In the genomic region with DNA sequence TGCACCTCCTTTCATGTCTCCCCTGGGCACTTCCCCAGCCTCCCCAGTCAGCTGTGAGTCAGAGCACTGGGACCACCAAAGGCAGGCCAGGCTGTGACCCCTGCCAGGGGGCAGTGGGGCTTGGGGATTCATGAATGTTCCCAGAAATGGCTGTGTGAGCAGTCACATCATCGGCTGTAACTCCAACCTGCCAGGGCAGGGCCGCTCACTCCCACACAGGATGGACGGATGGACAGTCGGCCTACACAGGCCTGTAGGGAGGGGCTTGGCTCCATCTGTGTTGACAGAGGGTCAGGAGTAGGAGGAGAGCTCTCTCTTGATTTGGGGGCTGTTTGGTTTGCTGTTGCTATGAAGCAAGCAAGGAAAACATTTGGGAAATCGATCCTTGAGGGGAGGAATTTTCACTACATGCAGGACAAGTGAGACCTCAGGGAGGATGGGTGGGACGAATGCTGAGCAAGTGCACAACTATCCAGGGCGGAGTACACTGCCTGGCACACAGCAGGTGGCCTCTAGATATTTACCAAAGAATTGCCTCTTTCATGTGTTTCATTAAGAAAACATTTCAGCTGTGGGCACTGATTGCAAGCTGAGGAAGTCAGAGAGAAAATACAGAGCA, we compare ENCODE assay signal across 17 cellular contexts. TPM values are rescaled to one million over a fixed set of nuclear protein-coding genes. Genes with fewer than 3 reads are reported as not detected.
A peak's percentile ranks its signal among the peaks of the same experiment; 100 is the strongest.
DNase-seq lines count a peak whose midpoint lies in the region; ATAC-seq and TF ChIP-seq lines count a peak whose summit lies in the region.
"Had no signal": no experiment of that assay in that cellular context is flagged by ENCODE, and none has a peak within 500 bp of the region (broad histone marks: within the 10 kb centered on the region; RNA-seq: fewer than 3 reads in every experiment).

No MANE protein-coding gene starts in this region.

- peak; percentile 58 for DNase-seq in NCI-H748 (lab: John Stamatoyannopoulos, UW; ENCODE audit: unreplicated experiment)
- DNase-seq in NCI-H748 treated with DMSO at 0.1 percent for 48 hours (lab: John Stamatoyannopoulos, UW), result no peak
- peak; percentile 39 for DNase-seq in SK-MEL-5 (ENCODE audit: low read depth, low spot score)
- peak; percentile 83 for DNase-seq in esophagus muscularis mucosa (ENCODE audit: extremely low spot score)
- DNase-seq in stromal cell of bone marrow (ENCODE audit: low read depth), result peak; percentile 30
- no peak for DNase-seq in NOMO-1 treated with dmso at 0.1 percent for 144 hours (lab: John Stamatoyannopoulos, UW; ENCODE audit: unreplicated experiment)
- DNase-seq in NCI-H69 (lab: John Stamatoyannopoulos, UW), result no peak
- DNase-seq: activated B cell treated with CpG ODN at 0.5 μM for 24 hours; activated CD8-positive, alpha-beta memory T cell treated with anti-CD3 and anti-CD28 coated beads, Interleukin-2, amount 50 U/mL, for 4 hours; cortex of kidney; KG1; NCI-H2029 treated with DMSO at 0.1 percent for 48 hours; occipital lobe had no signal

- H3K4me1 ChIP-seq in esophagus muscularis mucosa, result peaks cover 8 to 11% (median 11%) of the 10 kb centered on the region in 4 donors

- H3K27me3 ChIP-seq in esophagus muscularis mucosa, result peaks cover 0 to 74% (median 16%) of the 10 kb centered on the region in 4 donors

- TF ChIP-seq CTCF in esophagus muscularis mucosa (IDR thresholded peaks at IDR 0.05), result no peak

- no peak overlapping the region for H3K4me3 ChIP-seq in esophagus muscularis mucosa
- H3K4me3 ChIP-seq: thoracic aorta had no signal

- no peak for TF ChIP-seq POLR2A in esophagus muscularis mucosa (IDR thresholded peaks at IDR 0.05; ENCODE audit: low read depth)

- in situ Hi-C loops in SK-MEL-5 (cut with HindIII; ENCODE audit: low pct_unique_long_range_greater_than_20kb, low sequenced_read_pairs), result no loop called here

- no peak for TF ChIP-seq EP300 in esophagus muscularis mucosa (IDR thresholded peaks at IDR 0.05)

- H3K36me3 ChIP-seq in esophagus muscularis mucosa, result no peaks in the 10 kb centered on the region
- H3K36me3 ChIP-seq: thoracic aorta had no signal

- ATAC-seq in GM18873 (IDR thresholded peaks at IDR 0.05; ENCODE audit: low FRiP score, unreplicated experiment), result no peak
- ATAC-seq: activated naive CD4-positive, alpha-beta T cell treated with anti-CD3 and anti-CD28 coated beads, Interleukin-2, amount 50 U/mL, for 72 hours; SK-N-SH treated with all-trans-retinoic acid at 6 μM for 48 hours had no signal

- H3K27ac ChIP-seq in esophagus muscularis mucosa (replicated peaks in 1 of 4), result no peak overlapping the region
- H3K27ac ChIP-seq: thoracic aorta had no signal

- intact Hi-C loops in esophagus muscularis mucosa (cut with DNase I), result no loop called here

- WGBS in esophagus muscularis mucosa, result 80% methylated on average over 7 of the region's 7 CpGs

- H3K9me3 ChIP-seq in esophagus muscularis mucosa, result no peaks in the 10 kb centered on the region
- H3K9me3 ChIP-seq: thoracic aorta had no signal

RNA-seq across cellular contexts. Expression of gene IGFBP1, which starts 2.9 kb away (rescaled TPM):
- total RNA-seq in SK-MEL-5 (2014; rRNA removed; shearing (Covaris generic)), result not detected in 2 replicates
- not detected in 2 replicates for polyA plus RNA-seq in SK-MEL-5 (2015; cell fraction: cytosol; rRNA removed)
- not detected in 2 replicates for polyA plus RNA-seq in SK-MEL-5 (2015; cell fraction: nucleus; rRNA removed)
- total RNA-seq in esophagus muscularis mucosa, result not detected
- total RNA-seq: activated B cell treated with CpG ODN at 0.5 μM for 24 hours; activated naive CD4-positive, alpha-beta T cell treated with anti-CD3 and anti-CD28 coated beads, Interleukin-2, amount 50 U/mL, for 72 hours; thoracic aorta had no signal

RNA-seq across cellular contexts. Expression of gene CCDC201, which starts 12.5 kb away (rescaled TPM):
- not detected in 2 replicates for total RNA-seq in SK-MEL-5 (2014; rRNA removed; shearing (Covaris generic))
- not detected in 2 replicates for polyA plus RNA-seq in SK-MEL-5 (2015; cell fraction: cytosol; rRNA removed)
- polyA plus RNA-seq in SK-MEL-5 (2015; cell fraction: nucleus; rRNA removed), result not detected in 2 replicates
- not detected for total RNA-seq in esophagus muscularis mucosa
- total RNA-seq: activated B cell treated with CpG ODN at 0.5 μM for 24 hours; activated naive CD4-positive, alpha-beta T cell treated with anti-CD3 and anti-CD28 coated beads, Interleukin-2, amount 50 U/mL, for 72 hours; occipital lobe; thoracic aorta had no signal

RNA-seq across cellular contexts. Expression of gene IGFBP3, which starts 35.7 kb away (rescaled TPM):
- total RNA-seq in SK-MEL-5 (2014; rRNA removed; shearing (Covaris generic)), result 45.4 and 46.4 TPM in 2 replicates
- 50.3 and 53.5 TPM in 2 replicates for polyA plus RNA-seq in SK-MEL-5 (2015; cell fraction: cytosol; rRNA removed)
- polyA plus RNA-seq in SK-MEL-5 (2015; cell fraction: nucleus; rRNA removed), result 24.4 and 27.5 TPM in 2 replicates
- total RNA-seq in esophagus muscularis mucosa, result 100 to 1,000 TPM in 2 of 4 donors, 10 to 100 TPM in 2; 60.6 to 187 (median 104) TPM
- total RNA-seq: activated B cell treated with CpG ODN at 0.5 μM for 24 hours had no signal

Comparison
In these comparisons a context has a peak if more than half of its experiments do, and no peak if none do; other contexts are left out.
1. DNase-seq: peak in NCI-H748 (single experiment), SK-MEL-5 (single experiment), esophagus muscularis mucosa (single experiment) and stromal cell of bone marrow (single experiment); none in NCI-H748 treated with DMSO at 0.1 percent for 48 hours (single experiment), NOMO-1 treated with dmso at 0.1 percent for 144 hours (single experiment) and NCI-H69 (single experiment).